16 cellular contexts compared by ENCODE assay signal in genomic region chr1:230077436-230078221, GRCh38. TPM values are rescaled to one million over a fixed set of nuclear protein-coding genes. Genes with fewer than 3 reads are reported as not detected.
DNase-seq lines count a peak whose midpoint lies in the region; ATAC-seq and TF ChIP-seq lines count a peak whose summit lies in the region.
"Had no signal": no experiment of that assay in that cellular context is flagged by ENCODE, and none has a peak within 500 bp of the region (broad histone marks: within the 10 kb centered on the region; RNA-seq: fewer than 3 reads in every experiment).

No MANE protein-coding gene starts in this region.

- CTCF ChIA-PET in activated CD4-positive, alpha-beta T cell treated with anti-CD3 and anti-CD28 coated beads for 36 hours (lab: Charles Lee) = interaction anchor here (1.0 to 1.1 kb wide), 3 partner anchors 8 to 89 kb away, joined by 3 to 4 read pairs (median 3); no protein-coding TSS in a partner anchor

- DNase-seq in activated CD4-positive, alpha-beta T cell treated with anti-CD3 and anti-CD28 coated beads for 36 hours = no peak
- DNase-seq in activated CD4-positive, alpha-beta T cell treated with anti-CD3 and anti-CD28 coated beads for 4 hours = no peak
- DNase-seq in NCI-H460 (ENCODE audit: extremely low read depth, low read depth) = peak; percentile 56
- DNase-seq in chondrocyte (ENCODE audit: low spot score) = no peak
- peak; percentile 69 for DNase-seq in retinal pigment epithelial cell (ENCODE audit: low read depth)
- no peak for DNase-seq in medulla oblongata (ENCODE audit: extremely low spot score)
- DNase-seq: 8988T; caudate nucleus; NCI-H1930; SIG-M5; stimulated activated CD4-positive, alpha-beta T cell treated with anti-CD3 and anti-CD28 coated beads, Interleukin-12 subunit alpha, Interleukin-12 subunit beta, amount 100 ng/mL, for 4 hours; upper lobe of right lung had no signal

- peaks cover 56% of the 10 kb centered on the region for H3K4me1 Mint-ChIP-seq in activated CD4-positive, alpha-beta T cell treated with anti-CD3 and anti-CD28 coated beads for 36 hours
- H3K4me1 Mint-ChIP-seq in chondrocyte (ENCODE audit: low read depth) = peaks cover 94% of the 10 kb centered on the region

- H3K27me3 Mint-ChIP-seq in activated CD4-positive, alpha-beta T cell treated with anti-CD3 and anti-CD28 coated beads for 36 hours = no peaks in the 10 kb centered on the region
- no peaks in the 10 kb centered on the region for H3K27me3 Mint-ChIP-seq in chondrocyte (ENCODE audit: low read depth)
- H3K27me3 Mint-ChIP-seq: IgD-negative memory B cell, memory B cell had no signal

- TF ChIP-seq CTCF in chondrocyte (IDR thresholded peaks at IDR 0.05) (no peak), retinal pigment epithelial cell (conservative IDR thresholded peaks at IDR 0.05; ENCODE audit: low read depth, low read length) (no peak)

- intact Hi-C loops in activated CD4-positive, alpha-beta T cell treated with anti-CD3 and anti-CD28 coated beads for 36 hours (cut with DNase I, micrococcal nuclease) = no loop called here

- H3K27ac Mint-ChIP-seq in activated CD4-positive, alpha-beta T cell treated with anti-CD3 and anti-CD28 coated beads for 36 hours = peak overlapping the region; percentile 84
- H3K27ac Mint-ChIP-seq in chondrocyte (ENCODE audit: unreplicated experiment) = peak overlapping the region; percentile 25
- H3K27ac Mint-ChIP-seq: IgD-negative memory B cell, memory B cell had no signal

- H3K4me3 Mint-ChIP-seq in activated CD4-positive, alpha-beta T cell treated with anti-CD3 and anti-CD28 coated beads for 36 hours = no peak overlapping the region
- H3K4me3 Mint-ChIP-seq in chondrocyte (ENCODE audit: unreplicated experiment) = no peak overlapping the region
- H3K4me3 Mint-ChIP-seq: IgD-negative memory B cell, memory B cell had no signal

- H3K9me3 Mint-ChIP-seq in activated CD4-positive, alpha-beta T cell treated with anti-CD3 and anti-CD28 coated beads for 36 hours (ENCODE audit: low read depth) = peaks cover 2% of the 10 kb centered on the region
- H3K9me3 Mint-ChIP-seq in chondrocyte (ENCODE audit: low read depth) = peaks cover 2% of the 10 kb centered on the region

- H3K4me3 ChIP-seq in retinal pigment epithelial cell (ENCODE audit: low read length) = no peak overlapping the region
- H3K4me3 ChIP-seq: upper lobe of right lung had no signal

- ATAC-seq in activated CD4-positive, alpha-beta T cell treated with anti-CD3 and anti-CD28 coated beads for 36 hours = peak; percentile 47
- ATAC-seq in HG03039 (IDR thresholded peaks at IDR 0.05; ENCODE audit: unreplicated experiment) (no peak), HG03460 (IDR thresholded peaks at IDR 0.05; ENCODE audit: unreplicated experiment) (no peak)
- ATAC-seq: upper lobe of right lung had no signal

- peaks cover 34% of the 10 kb centered on the region for H3K36me3 Mint-ChIP-seq in activated CD4-positive, alpha-beta T cell treated with anti-CD3 and anti-CD28 coated beads for 36 hours (ENCODE audit: low read depth)
- H3K36me3 Mint-ChIP-seq in chondrocyte (ENCODE audit: low read depth) = peaks cover 14% of the 10 kb centered on the region

- POLR2A ChIA-PET in activated CD4-positive, alpha-beta T cell treated with anti-CD3 and anti-CD28 coated beads for 36 hours (lab: Charles Lee) = interaction anchor here (0.6 to 1.2 kb wide), 2 partner anchors 32 to 1004 kb away, joined by 3 to 4 read pairs; no protein-coding TSS in a partner anchor

RNA-seq across cellular contexts. Expression of gene GALNT2, which starts 10.6 kb away (rescaled TPM):
- 10 to 100 TPM; 48.2 to 51.0 TPM for total RNA-seq in activated CD4-positive, alpha-beta T cell treated with anti-CD3 and anti-CD28 coated beads for 36 hours
- total RNA-seq in NCI-H460 (2014; rRNA removed; shearing (Covaris generic)) = 44.2 and 47.0 TPM in 2 replicates
- polyA plus RNA-seq in NCI-H460 (2014; cell fraction: nucleus; rRNA removed) = 74.8 and 101 TPM in 2 replicates
- 210 to 276 TPM (median 223 TPM) in 3 replicates for total RNA-seq in chondrocyte

Comparison
In these comparisons a context has a peak if more than half of its experiments do, and no peak if none do; other contexts are left out.
1. DNase-seq: peak in NCI-H460 (single experiment) and retinal pigment epithelial cell (single experiment); none in activated CD4-positive, alpha-beta T cell treated with anti-CD3 and anti-CD28 coated beads for 36 hours (single experiment), activated CD4-positive, alpha-beta T cell treated with anti-CD3 and anti-CD28 coated beads for 4 hours (0 of 2), chondrocyte (single experiment) and medulla oblongata (single experiment).